Comparison of ENCODE assay signal across 14 cellular contexts in the genomic region with DNA sequence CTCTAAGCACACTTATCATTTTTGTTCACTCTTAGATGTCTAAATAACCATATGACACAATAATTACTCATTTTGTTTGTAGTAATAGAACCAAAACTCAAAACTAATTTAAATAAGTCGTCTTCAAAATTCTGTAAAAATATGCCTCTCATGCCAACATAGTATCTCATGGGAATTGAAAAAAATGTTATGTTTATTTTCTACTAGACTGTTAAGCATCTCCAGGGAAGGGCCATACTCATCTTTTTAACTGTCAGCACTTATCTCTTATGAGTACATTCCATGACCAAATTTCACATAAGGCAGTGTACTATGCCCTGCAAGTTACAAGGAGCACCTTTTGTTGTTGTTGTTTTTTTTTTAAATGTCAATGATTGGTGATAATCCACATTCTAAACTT. TPM values are rescaled to one million over a fixed set of nuclear protein-coding genes. Genes with fewer than 3 reads are reported as not detected.
DNase-seq lines count a peak whose midpoint lies in the region; ATAC-seq, FAIRE-seq and TF ChIP-seq lines count a peak whose summit lies in the region.
"Had no signal": no experiment of that assay in that cellular context is flagged by ENCODE, and none has a peak within 500 bp of the region (broad histone marks: within the 10 kb centered on the region; RNA-seq: fewer than 3 reads in every experiment).

No MANE protein-coding gene starts in this region.

- no peak for ATAC-seq in activated T-helper 17 cell treated with anti-CD3 and anti-CD28 coated beads, Interleukin-2, amount 50 U/mL, for 72 hours (replicated peaks)

- no peaks in the 10 kb centered on the region for H3K27me3 ChIP-seq in osteoblast (ENCODE audit: insufficient read depth, low read length)
- H3K27me3 ChIP-seq in endodermal cell (ENCODE audit: control insufficient read depth, insufficient read depth, low read length, poor library complexity, severe bottlenecking), result no peaks in the 10 kb centered on the region

- H3K9ac ChIP-seq in endodermal cell (ENCODE audit: extremely low read depth, low read length, poor library complexity, severe bottlenecking), result no peak overlapping the region
- H3K9ac ChIP-seq: GM23248 had no signal

- FAIRE-seq in GM19239 (lab: Jason Lieb, UNC), result no peak
- FAIRE-seq: A549 had no signal

- WGBS in endodermal cell (ENCODE audit: insufficient coverage in 1 of 2, insufficient read length in 1 of 2), 2 experiments, result 100% methylated on average over 1 of the region's 1 CpG; no CpG with 5 or more reads in 1 of the 2 experiments

- H3K27ac ChIP-seq in osteoblast (ENCODE audit: low read depth, low read length), result no peak overlapping the region
- no peak overlapping the region for H3K27ac ChIP-seq in endodermal cell (ENCODE audit: low read depth, low read length)
- H3K27ac ChIP-seq: A549, C4-2B, GM23248, HL-60 had no signal

- peaks cover 11% of the 10 kb centered on the region for H3K36me3 ChIP-seq in osteoblast (ENCODE audit: insufficient read depth, low read length)
- peaks cover 17% of the 10 kb centered on the region for H3K36me3 ChIP-seq in endodermal cell (ENCODE audit: control insufficient read depth, insufficient read depth, low read length)

- H3K27ac Mint-ChIP-seq in activated T-helper 17 cell treated with anti-CD3 and anti-CD28 coated beads, Interleukin-2, amount 50 U/mL, for 72 hours, result peak overlapping the region; percentile 20
- H3K27ac Mint-ChIP-seq in endodermal cell, result no peak overlapping the region
- H3K27ac Mint-ChIP-seq: CD4-positive, alpha-beta memory T cell had no signal

- H3K4me2 ChIP-seq in osteoblast (ENCODE audit: insufficient read depth, low read length), result no peak overlapping the region
- H3K4me2 ChIP-seq: A549 had no signal

- no peak overlapping the region for H3K4me3 Mint-ChIP-seq in activated T-helper 17 cell treated with anti-CD3 and anti-CD28 coated beads, Interleukin-2, amount 50 U/mL, for 72 hours
- H3K4me3 Mint-ChIP-seq in endodermal cell, result no peak overlapping the region
- H3K4me3 Mint-ChIP-seq: CD4-positive, alpha-beta memory T cell had no signal

- peaks cover 5% of the 10 kb centered on the region for H4K20me1 ChIP-seq in osteoblast (ENCODE audit: insufficient read depth, low read length)

- peaks cover 12% of the 10 kb centered on the region for H3K4me1 Mint-ChIP-seq in activated T-helper 17 cell treated with anti-CD3 and anti-CD28 coated beads, Interleukin-2, amount 50 U/mL, for 72 hours
- H3K4me1 Mint-ChIP-seq in endodermal cell, result no peaks in the 10 kb centered on the region
- H3K4me1 Mint-ChIP-seq: CD4-positive, alpha-beta memory T cell had no signal

- H3K9me3 Mint-ChIP-seq in activated T-helper 17 cell treated with anti-CD3 and anti-CD28 coated beads, Interleukin-2, amount 50 U/mL, for 72 hours, result no peaks in the 10 kb centered on the region
- no peaks in the 10 kb centered on the region for H3K9me3 Mint-ChIP-seq in endodermal cell
- H3K9me3 Mint-ChIP-seq: CD4-positive, alpha-beta memory T cell had no signal

- peaks cover 40% of the 10 kb centered on the region for H3K36me3 Mint-ChIP-seq in activated T-helper 17 cell treated with anti-CD3 and anti-CD28 coated beads, Interleukin-2, amount 50 U/mL, for 72 hours (ENCODE audit: low read depth)
- H3K36me3 Mint-ChIP-seq in endodermal cell (ENCODE audit: low read depth), result peaks cover 26% of the 10 kb centered on the region

- TF ChIP-seq CTCF in fibroblast of mammary gland (conservative IDR thresholded peaks at IDR 0.05; ENCODE audit: control insufficient read depth, insufficient read depth, low read depth, low read length) (no peak), osteoblast (IDR thresholded peaks at IDR 0.05; ENCODE audit: extremely low read depth, low read depth, low read length) (no peak), endodermal cell (conservative IDR thresholded peaks at IDR 0.05) (no peak)

- H3K4me1 ChIP-seq in osteoblast (ENCODE audit: insufficient read depth, low read length) (no peaks in the 10 kb centered on the region), endodermal cell (ENCODE audit: control insufficient read depth, insufficient read depth, low read length) (no peaks in the 10 kb centered on the region)
- H3K4me1 ChIP-seq: BE2C had no signal

- H3K27me3 Mint-ChIP-seq in activated T-helper 17 cell treated with anti-CD3 and anti-CD28 coated beads, Interleukin-2, amount 50 U/mL, for 72 hours, result no peaks in the 10 kb centered on the region
- no peaks in the 10 kb centered on the region for H3K27me3 Mint-ChIP-seq in endodermal cell (ENCODE audit: insufficient read depth)

- DNase-seq in LHCN-M2 (ENCODE audit: low read depth) (peak; percentile 22), fibroblast of mammary gland (ENCODE audit: low read depth) (peak; percentile 57), osteoblast (ENCODE audit: insufficient read length, low spot score, missing footprints) (peak; percentile 72), GM19239 (ENCODE audit: insufficient read length, low spot score) (no peak), endodermal cell (no peak), LoVo (ENCODE audit: low spot score) (no peak)
- DNase-seq: BE2C; CD4-positive, alpha-beta memory T cell; GM23248; H7 had no signal

- no peaks in the 10 kb centered on the region for H3K79me2 ChIP-seq in osteoblast (ENCODE audit: insufficient read depth, low read length)

- H3K4me3 ChIP-seq in fibroblast of mammary gland (ENCODE audit: control insufficient read depth, low read depth, low read length), result no peak overlapping the region
- H3K4me3 ChIP-seq in osteoblast (ENCODE audit: insufficient read depth, low read length), result no peak overlapping the region
- H3K4me3 ChIP-seq in endodermal cell (ENCODE audit: low read length), result no peak overlapping the region
- H3K4me3 ChIP-seq: A549, GM23248 had no signal

- no peak overlapping the region for H2AFZ ChIP-seq in osteoblast (ENCODE audit: low read length)
- H2AFZ ChIP-seq: GM23248 had no signal

- no peaks in the 10 kb centered on the region for H3K9me3 ChIP-seq in osteoblast (ENCODE audit: low read depth, low read length)
- no peaks in the 10 kb centered on the region for H3K9me3 ChIP-seq in endodermal cell (ENCODE audit: control insufficient read depth, low read length)
- H3K9me3 ChIP-seq: A549, BE2C had no signal

RNA-seq across cellular contexts. Expression of gene USF3, which starts 18.3 kb away (rescaled TPM):
- total RNA-seq in LHCN-M2 (2014; rRNA removed) (8.3 and 11.9 TPM in 2 replicates), osteoblast (10.5 and 11.2 TPM in 2 replicates), endodermal cell (10 to 100 TPM; 15.5 to 17.6 TPM)
- polyA plus RNA-seq in LHCN-M2 (2012), result 2.4 TPM
- total RNA-seq in activated T-helper 17 cell treated with anti-CD3 and anti-CD28 coated beads, Interleukin-2, amount 50 U/mL, for 72 hours, result 10 to 100 TPM; 14.6 to 19.9 TPM
- 10.5 TPM for polyA plus RNA-seq in endodermal cell (2013, experiment 1 of 2)
- 12.5 TPM for polyA plus RNA-seq in endodermal cell (2013, experiment 2 of 2)

RNA-seq across cellular contexts. Expression of gene NAA50, which starts 31.3 kb away (rescaled TPM):
- 204 and 247 TPM in 2 replicates for total RNA-seq in LHCN-M2 (2014; rRNA removed)
- 66.7 TPM for polyA plus RNA-seq in LHCN-M2 (2012)
- total RNA-seq in activated T-helper 17 cell treated with anti-CD3 and anti-CD28 coated beads, Interleukin-2, amount 50 U/mL, for 72 hours, result 100 to 1,000 TPM in 1 of 2 donors, 10 to 100 TPM in 1; 62.1 to 152 TPM
- 163 and 169 TPM in 2 replicates for total RNA-seq in osteoblast
- total RNA-seq in endodermal cell, result 100 to 1,000 TPM; 137 to 150 TPM
- polyA plus RNA-seq in endodermal cell (2013, experiment 1 of 2), result 123 TPM
- 116 TPM for polyA plus RNA-seq in endodermal cell (2013, experiment 2 of 2)

RNA-seq across cellular contexts. Expression of gene ATP6V1A, which starts 32.1 kb away (rescaled TPM):
- 54.8 and 59.2 TPM in 2 replicates for total RNA-seq in LHCN-M2 (2014; rRNA removed)
- polyA plus RNA-seq in LHCN-M2 (2012), result 21.6 TPM
- total RNA-seq in activated T-helper 17 cell treated with anti-CD3 and anti-CD28 coated beads, Interleukin-2, amount 50 U/mL, for 72 hours, result 10 to 100 TPM; 27.0 to 39.6 TPM
- 140 and 166 TPM in 2 replicates for total RNA-seq in osteoblast
- 10 to 100 TPM; 58.4 to 63.4 TPM for total RNA-seq in endodermal cell
- 39.3 TPM for polyA plus RNA-seq in endodermal cell (2013, experiment 1 of 2)
- polyA plus RNA-seq in endodermal cell (2013, experiment 2 of 2), result 39.2 TPM

Comparison
In these comparisons a context has a peak if more than half of its experiments do, and no peak if none do; other contexts are left out.
1. DNase-seq: peak in LHCN-M2 (single experiment), fibroblast of mammary gland (single experiment) and osteoblast (single experiment); none in GM19239 (single experiment), endodermal cell (single experiment) and LoVo (single experiment).